Comparison of ENCODE assay signal across 9 cellular contexts in the genomic region with DNA sequence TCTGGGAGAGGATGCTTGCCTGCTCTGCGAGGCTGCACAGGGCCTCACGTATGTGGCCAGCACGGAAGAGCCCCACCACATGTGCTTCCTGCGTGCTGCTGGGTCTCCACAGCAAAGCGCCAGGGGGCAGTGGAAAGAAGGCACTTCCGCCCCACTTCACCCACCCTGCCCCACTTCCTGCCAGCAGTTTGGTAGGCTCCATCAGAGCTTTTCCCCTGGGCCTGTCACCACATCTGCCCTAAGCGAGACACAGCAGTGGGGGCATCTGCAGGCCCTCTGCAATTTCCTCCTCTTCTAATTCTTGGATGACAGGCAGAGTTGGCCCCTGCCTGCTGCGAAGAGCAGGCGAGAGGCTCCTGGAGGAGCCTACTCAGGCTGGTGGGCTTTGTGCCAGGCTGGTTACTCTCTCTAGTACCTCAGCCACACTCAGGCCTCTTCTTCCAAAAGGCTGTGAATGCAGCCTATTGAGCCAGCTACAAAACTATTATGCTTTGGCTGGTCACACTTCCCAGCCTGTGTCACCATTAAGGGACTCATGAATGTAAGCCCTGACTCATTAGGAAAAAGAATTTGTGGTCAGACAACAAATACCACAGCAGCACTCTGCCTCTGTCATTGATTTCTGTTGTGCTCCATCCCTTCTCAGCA. TPM values are rescaled to one million over a fixed set of nuclear protein-coding genes. Genes with fewer than 3 reads are reported as not detected.
DNase-seq lines count a peak whose midpoint lies in the region; ATAC-seq, FAIRE-seq and TF ChIP-seq lines count a peak whose summit lies in the region.
"Had no signal": no experiment of that assay in that cellular context is flagged by ENCODE, and none has a peak within 500 bp of the region (broad histone marks: within the 10 kb centered on the region; RNA-seq: fewer than 3 reads in every experiment).

No MANE protein-coding gene starts in this region.

- FAIRE-seq in H54 (lab: Jason Lieb, UNC): no peak

- no peaks in the 10 kb centered on the region for H3K27me3 ChIP-seq in PC-3 (ENCODE audit: low read length)
- peaks cover 15 to 33% of the 10 kb centered on the region in 2 experiments for H3K27me3 ChIP-seq in mesenchymal stem cell (ENCODE audit: control insufficient read depth in 1 of 2, insufficient read depth in 1 of 2, low read length in 2 of 2)

- no peak overlapping the region for H4K91ac ChIP-seq in mesenchymal stem cell (ENCODE audit: low read length)

- H3K14ac ChIP-seq in mesenchymal stem cell (ENCODE audit: low read length in 2 of 2): no peak overlapping the region

- H3K27ac ChIP-seq in PC-3 (ENCODE audit: low read length) (no peak overlapping the region), mesenchymal stem cell (ENCODE audit: low read length, poor library complexity, severe bottlenecking) (no peak overlapping the region)
- H3K27ac ChIP-seq: thoracic aorta had no signal

- no peak overlapping the region for H2BK15ac ChIP-seq in mesenchymal stem cell (ENCODE audit: low read depth, poor library complexity, severe bottlenecking)

- no peak overlapping the region for H2BK120ac ChIP-seq in mesenchymal stem cell (ENCODE audit: low read depth, low read length)

- H3K9me2 ChIP-seq in PC-3 (replicated peaks; ENCODE audit: low read length): no peaks in the 10 kb centered on the region

- no peak for TF ChIP-seq POLR2A in H54 (IDR thresholded peaks at IDR 0.05; ENCODE audit: low read depth, low read length)

- TF ChIP-seq CTCF in PC-3 (conservative IDR thresholded peaks at IDR 0.05; ENCODE audit: low read depth, low read length): no peak

- H3K23ac ChIP-seq in mesenchymal stem cell (ENCODE audit: low read length in 2 of 2): no peak overlapping the region

- H3K79me2 ChIP-seq in PC-3 (ENCODE audit: low read length): no peaks in the 10 kb centered on the region

- CTCF ChIA-PET in PC-3 (lab: Charles Lee): interaction anchor here (0.9 to 1.5 kb wide), 3 partner anchors 114 to 163 kb away, joined by 3 to 5 read pairs (median 4); no protein-coding TSS in a partner anchor

- no peaks in the 10 kb centered on the region for H3K9me3 Mint-ChIP-seq in activated T-helper 17 cell treated with anti-CD3 and anti-CD28 coated beads, Interleukin-2, amount 50 U/mL, for 72 hours

- no peak overlapping the region for H2AK5ac ChIP-seq in mesenchymal stem cell (ENCODE audit: low read length, severe bottlenecking)

- peaks cover 15% of the 10 kb centered on the region for H3K4me1 ChIP-seq in PC-3 (ENCODE audit: insufficient read depth, low read length)
- no peaks in the 10 kb centered on the region for H3K4me1 ChIP-seq in mesenchymal stem cell (ENCODE audit: control insufficient read depth, insufficient read depth, low read depth, low read length)

- BruUV-seq in PC-3 (replicated peaks; lab: Mats Ljungman, UMichigan): no TSS peak

- H2AFZ ChIP-seq in PC-3 (ENCODE audit: low read length) (no peak overlapping the region), mesenchymal stem cell (ENCODE audit: low read depth, low read length) (no peak overlapping the region)

- POLR2A ChIA-PET in PC-3 (lab: Charles Lee; ENCODE audit: unreplicated experiment): interaction anchor here (0.5 to 1.0 kb wide), 3 partner anchors 111 to 184 kb away, joined by 4 read pairs; partner anchors contain the start of gene F11R

- ATAC-seq in GM18858 (IDR thresholded peaks at IDR 0.05; ENCODE audit: unreplicated experiment) (peak; percentile 68), HG02852 (IDR thresholded peaks at IDR 0.05; ENCODE audit: unreplicated experiment) (peak; percentile 82), PC-3 (peak; percentile 88)
- peak; percentile 96 for ATAC-seq in activated T-helper 17 cell treated with anti-CD3 and anti-CD28 coated beads, Interleukin-2, amount 50 U/mL, for 72 hours (replicated peaks)

- H3K4ac ChIP-seq in mesenchymal stem cell (ENCODE audit: low read depth in 1 of 2, low read length in 2 of 2): no peak overlapping the region

- H3K36me3 Mint-ChIP-seq in activated T-helper 17 cell treated with anti-CD3 and anti-CD28 coated beads, Interleukin-2, amount 50 U/mL, for 72 hours (ENCODE audit: low read depth): no peaks in the 10 kb centered on the region

- H3K4me1 Mint-ChIP-seq in activated T-helper 17 cell treated with anti-CD3 and anti-CD28 coated beads, Interleukin-2, amount 50 U/mL, for 72 hours: peaks cover 32% of the 10 kb centered on the region

- H3K27ac Mint-ChIP-seq in activated T-helper 17 cell treated with anti-CD3 and anti-CD28 coated beads, Interleukin-2, amount 50 U/mL, for 72 hours: peak overlapping the region; percentile 97

- H3K4me3 ChIP-seq in PC-3 (ENCODE audit: low read length) (no peak overlapping the region), mesenchymal stem cell (ENCODE audit: insufficient read depth in 1 of 2, low read depth in 1 of 2, low read length in 2 of 2) (no peak overlapping the region)
- H3K4me3 ChIP-seq: thoracic aorta had no signal

- peak overlapping the region; percentile 81 for H3K4me3 Mint-ChIP-seq in activated T-helper 17 cell treated with anti-CD3 and anti-CD28 coated beads, Interleukin-2, amount 50 U/mL, for 72 hours

- H4K8ac ChIP-seq in mesenchymal stem cell (ENCODE audit: low read length): no peak overlapping the region

- no peaks in the 10 kb centered on the region for H4K20me1 ChIP-seq in PC-3 (ENCODE audit: low read length)

- H3K36me3 ChIP-seq in PC-3 (ENCODE audit: low read depth, low read length) (no peaks in the 10 kb centered on the region), mesenchymal stem cell (ENCODE audit: control insufficient read depth in 1 of 2, insufficient read depth in 2 of 2, low read depth in 1 of 2, low read length in 2 of 2) (no peaks in the 10 kb centered on the region)
- H3K36me3 ChIP-seq: thoracic aorta had no signal

- no peaks in the 10 kb centered on the region for H3F3A ChIP-seq in PC-3 (ENCODE audit: low read length, unreplicated experiment)

- 87% methylated on average over 9 of the region's 9 CpGs for WGBS in mesenchymal stem cell

- H3K9me3 ChIP-seq in PC-3 (ENCODE audit: low read length) (no peaks in the 10 kb centered on the region), mesenchymal stem cell (ENCODE audit: control insufficient read depth, low read length) (no peaks in the 10 kb centered on the region)
- H3K9me3 ChIP-seq: thoracic aorta had no signal

- H3K18ac ChIP-seq in mesenchymal stem cell (ENCODE audit: low read depth in 1 of 2, low read length in 2 of 2): no peak overlapping the region

- H3K79me1 ChIP-seq in mesenchymal stem cell (replicated peaks; ENCODE audit: low read length, poor library complexity, severe bottlenecking): no peaks in the 10 kb centered on the region

- H3K9ac ChIP-seq in PC-3 (ENCODE audit: low read length) (no peak overlapping the region), mesenchymal stem cell (ENCODE audit: low read length) (no peak overlapping the region)

- H3K4me2 ChIP-seq in PC-3 (ENCODE audit: low read length): no peak overlapping the region; the same call in 1 of the 2 replicates
- H3K4me2 ChIP-seq in mesenchymal stem cell (ENCODE audit: low read length, poor library complexity, severe bottlenecking): no peak overlapping the region

- no peaks in the 10 kb centered on the region for H3K27me3 Mint-ChIP-seq in activated T-helper 17 cell treated with anti-CD3 and anti-CD28 coated beads, Interleukin-2, amount 50 U/mL, for 72 hours

- intact Hi-C loops in PC-3 (cut with micrococcal nuclease): no loop called here

- H2BK5ac ChIP-seq in mesenchymal stem cell (ENCODE audit: low read depth, low read length, poor library complexity, severe bottlenecking): no peak overlapping the region

- no peak overlapping the region for H2BK12ac ChIP-seq in mesenchymal stem cell (ENCODE audit: low read length in 2 of 2)

- peak; percentile 92 for DNase-seq in PC-3
- DNase-seq in mesenchymal stem cell: peak; percentile 7
- peak; percentile 62 to 90 (median 80) for DNase-seq in stimulated activated naive CD4-positive, alpha-beta T cell (lab: John Stamatoyannopoulos, UW)
- DNase-seq in H54 (ENCODE audit: insufficient read length, low spot score): no peak
- no peak for DNase-seq in ureter (ENCODE audit: low spot score)

RNA-seq across cellular contexts. Expression of gene CD244, which starts 25.0 kb away (rescaled TPM):
- not detected in 2 replicates for total RNA-seq in PC-3 (2014; rRNA removed)
- under 1 TPM in 1 of 2 donors, not detected in 1; 0.48 TPM for total RNA-seq in activated T-helper 17 cell treated with anti-CD3 and anti-CD28 coated beads, Interleukin-2, amount 50 U/mL, for 72 hours
- polyA plus RNA-seq in mesenchymal stem cell (2013, experiment 1 of 2): not detected
- not detected for polyA plus RNA-seq in mesenchymal stem cell (2013, experiment 2 of 2)
- 0.89 TPM for total RNA-seq in ureter

RNA-seq across cellular contexts. Expression of gene LY9, which starts 41.7 kb away (rescaled TPM):
- not detected in 2 replicates for total RNA-seq in PC-3 (2014; rRNA removed)
- total RNA-seq in activated T-helper 17 cell treated with anti-CD3 and anti-CD28 coated beads, Interleukin-2, amount 50 U/mL, for 72 hours: 1 to 10 TPM; 1.9 to 3.2 TPM
- polyA plus RNA-seq in mesenchymal stem cell (2013, experiment 1 of 2): not detected
- polyA plus RNA-seq in mesenchymal stem cell (2013, experiment 2 of 2): not detected
- total RNA-seq in ureter: 3.2 TPM

RNA-seq across cellular contexts. Expression of gene ITLN1, which starts 47.3 kb away (rescaled TPM):
- total RNA-seq in PC-3 (2014; rRNA removed): not detected in 2 replicates
- total RNA-seq in activated T-helper 17 cell treated with anti-CD3 and anti-CD28 coated beads, Interleukin-2, amount 50 U/mL, for 72 hours: not detected
- polyA plus RNA-seq in mesenchymal stem cell (2013, experiment 1 of 2): not detected
- not detected for polyA plus RNA-seq in mesenchymal stem cell (2013, experiment 2 of 2)
- 16.8 TPM for total RNA-seq in ureter

Comparison
In these comparisons a context has a peak if more than half of its experiments do, and no peak if none do; other contexts are left out.
1. DNase-seq: peak in PC-3 (single experiment), mesenchymal stem cell (single experiment) and stimulated activated naive CD4-positive, alpha-beta T cell (6 of 6); none in H54 (single experiment) and ureter (single experiment).
2. RNA of gene ITLN1, which starts 47.3 kb away (total RNA-seq): 16.8 TPM in ureter (single experiment); not detected in PC-3 and not detected in activated T-helper 17 cell treated with anti-CD3 and anti-CD28 coated beads, Interleukin-2, amount 50 U/mL, for 72 hours; every median in the first group is over 10 times any median in the second.
3. Peak in every context shown above with its lines, with median percentiles within 50 percentile points of each other: ATAC-seq.